In the genomic region with DNA sequence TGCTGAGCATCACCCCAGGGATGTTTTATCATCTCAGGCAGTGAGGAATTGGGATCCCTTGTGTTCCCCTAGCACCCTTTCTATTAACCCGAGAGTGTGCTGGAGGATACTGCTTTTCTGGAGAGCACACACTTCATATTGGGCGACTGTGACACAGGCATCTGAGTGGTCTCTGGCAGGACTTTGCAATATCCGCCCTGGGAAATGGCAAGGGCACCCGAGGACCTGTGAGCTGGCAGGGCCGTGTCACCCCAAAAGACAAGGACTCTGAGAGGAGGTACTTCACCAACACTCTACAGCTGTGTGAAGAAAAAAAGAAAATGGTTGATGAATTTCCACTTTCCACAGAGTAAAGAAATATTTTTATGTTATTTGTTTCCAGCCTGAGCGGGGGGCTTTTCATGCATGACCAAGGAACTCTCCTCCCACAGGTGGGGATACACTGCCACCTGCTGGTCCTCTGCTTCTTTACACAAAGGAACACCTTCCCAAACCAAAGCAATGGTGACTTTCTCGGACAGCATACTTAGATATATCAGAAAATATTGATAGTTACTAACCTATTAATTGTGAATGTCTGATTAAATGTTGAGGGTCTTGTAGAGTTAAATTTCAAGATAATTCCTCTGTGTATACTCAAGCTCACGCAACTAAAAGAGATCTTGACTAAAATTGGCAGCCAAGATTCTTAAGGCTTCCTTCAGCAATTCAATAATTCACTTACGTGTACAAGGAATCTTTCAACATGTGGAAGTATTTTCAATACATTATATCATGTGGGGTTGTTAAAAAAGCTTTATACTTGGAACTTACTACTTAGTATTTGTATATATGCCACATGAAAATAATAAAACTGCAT, we compare ENCODE assay signal across 9 cellular contexts. TPM values are rescaled to one million over a fixed set of nuclear protein-coding genes. Genes with fewer than 3 reads are reported as not detected.
DNase-seq lines count a peak whose midpoint lies in the region; ATAC-seq and TF ChIP-seq lines count a peak whose summit lies in the region.
"Had no signal": no experiment of that assay in that cellular context is flagged by ENCODE, and none has a peak within 500 bp of the region (broad histone marks: within the 10 kb centered on the region; RNA-seq: fewer than 3 reads in every experiment).

No MANE protein-coding gene starts in this region.

- H3F3A ChIP-seq in PC-9 (ENCODE audit: insufficient read depth, low read depth), result no peaks in the 10 kb centered on the region

- H3K36me3 ChIP-seq in PC-9 (ENCODE audit: low read depth) (no peaks in the 10 kb centered on the region), fibroblast of lung (ENCODE audit: control insufficient read depth, insufficient read depth, low read length) (no peaks in the 10 kb centered on the region), psoas muscle (ENCODE audit: insufficient read depth in 1 of 2, low read depth in 1 of 2) (no peaks in the 10 kb centered on the region)

- no peaks in the 10 kb centered on the region for H4K20me1 ChIP-seq in PC-9 (ENCODE audit: insufficient read depth)
- H4K20me1 ChIP-seq in fibroblast of lung (ENCODE audit: control insufficient read depth, extremely low read depth, insufficient read depth, low read length), result no peaks in the 10 kb centered on the region

- BruUV-seq in PC-9 (replicated peaks; lab: Mats Ljungman, UMichigan), result no TSS peak

- H3K4me3 ChIP-seq in PC-9 (no peak overlapping the region), fibroblast of lung (replicated peaks in 1 of 4; ENCODE audit: control extremely low read depth in 1 of 4, insufficient read depth in 1 of 4, low read depth in 3 of 4, low read length in 4 of 4) (no peak overlapping the region), psoas muscle (no peak overlapping the region)

- WGBS in psoas muscle, 3 donors, result 33 to 37% (median 34%) methylated on average over 9 of the region's 9 CpGs

- ATAC-seq in psoas muscle (peak in 1 of 4 donors; percentile 63), GM19452 (IDR thresholded peaks at IDR 0.05; ENCODE audit: unreplicated experiment) (no peak), HG03135 (IDR thresholded peaks at IDR 0.05; ENCODE audit: unreplicated experiment) (no peak)
- ATAC-seq: left colon had no signal

- peak; percentile 81 for DNase-seq in Ammon's horn (ENCODE audit: low spot score)
- peak; percentile 62 for DNase-seq in HT-29 (ENCODE audit: low spot score)
- peak in 1 of 2 experiments; percentile 27 for DNase-seq in PC-9
- DNase-seq in fibroblast of lung (ENCODE audit: low read depth in 2 of 2), result peak in 1 of 2 donors; percentile 6
- DNase-seq in psoas muscle, result peak; percentile 20 to 55

- POLR2A ChIA-PET in PC-9 (lab: Charles Lee; ENCODE audit: unreplicated experiment), result interaction anchor here (0.6 kb wide), 1 partner anchor 304 kb away, joined by 5 read pairs; no protein-coding TSS in a partner anchor

- intact Hi-C loops in PC-9 (cut with micrococcal nuclease; ENCODE audit: unreplicated experiment), result no loop called here
- intact Hi-C loops in psoas muscle (cut with DNase I), result loop anchor here (10.0 kb wide), 3 partner anchors 545 to 625 kb away; no protein-coding TSS in a partner anchor

- H3K4me2 ChIP-seq in PC-9, result no peak overlapping the region
- H3K4me2 ChIP-seq in fibroblast of lung (ENCODE audit: extremely low read depth, insufficient read depth, low read length), result no peak overlapping the region

- no peaks in the 10 kb centered on the region for H3K4me1 ChIP-seq in PC-9 (replicated peaks; ENCODE audit: insufficient read depth)
- no peaks in the 10 kb centered on the region for H3K4me1 ChIP-seq in fibroblast of lung (ENCODE audit: control insufficient read depth, extremely low read depth, insufficient read depth, low read length)
- H3K4me1 ChIP-seq in psoas muscle, result no peaks in the 10 kb centered on the region

- no peak overlapping the region for H3K9ac ChIP-seq in fibroblast of lung (ENCODE audit: insufficient read depth, low read length)

- H3K27ac ChIP-seq in PC-9 (no peak overlapping the region), fibroblast of lung (ENCODE audit: insufficient read depth, low read length) (no peak overlapping the region), psoas muscle (no peak overlapping the region)

- H3K27me3 ChIP-seq in PC-9 (ENCODE audit: insufficient read depth, low read depth), result no peaks in the 10 kb centered on the region
- no peaks in the 10 kb centered on the region for H3K27me3 ChIP-seq in fibroblast of lung (ENCODE audit: control insufficient read depth, insufficient read depth, low read length)
- no peaks in the 10 kb centered on the region for H3K27me3 ChIP-seq in psoas muscle (ENCODE audit: insufficient read depth in 3 of 3, low read length in 2 of 3)

- H3K9me2 ChIP-seq in PC-9 (ENCODE audit: insufficient read depth), result no peaks in the 10 kb centered on the region

- no peaks in the 10 kb centered on the region for H3K9me3 ChIP-seq in PC-9 (ENCODE audit: insufficient read depth, low read depth)
- no peaks in the 10 kb centered on the region for H3K9me3 ChIP-seq in fibroblast of lung (ENCODE audit: control insufficient read depth, insufficient read depth, low read depth, low read length)
- H3K9me3 ChIP-seq in psoas muscle, result no peaks in the 10 kb centered on the region

- H2AFZ ChIP-seq in PC-9, result no peak overlapping the region
- no peak overlapping the region for H2AFZ ChIP-seq in fibroblast of lung (ENCODE audit: low read length)

- TF ChIP-seq CTCF in GM12874 (IDR thresholded peaks at IDR 0.05; ENCODE audit: insufficient read depth, low read depth, low read length) (peak; percentile 74), PC-9 (conservative IDR thresholded peaks at IDR 0.05) (peak; percentile 91), fibroblast of lung (conservative IDR thresholded peaks at IDR 0.05 in 1 of 2, IDR thresholded peaks at IDR 0.05 in 1 of 2; ENCODE audit: low read depth in 1 of 2, low read length in 2 of 2) (peak; percentile 25 to 46), psoas muscle (IDR thresholded peaks at IDR 0.05) (peak; percentile 50)

- CTCF ChIA-PET in PC-9 (lab: Charles Lee), result interaction anchor here (0.6 kb wide), 2 partner anchors 69 to 629 kb away, joined by 3 read pairs; no protein-coding TSS in a partner anchor

- H3K79me2 ChIP-seq in PC-9 (ENCODE audit: low read depth) (no peaks in the 10 kb centered on the region), fibroblast of lung (ENCODE audit: control insufficient read depth, insufficient read depth, low read length) (no peaks in the 10 kb centered on the region)

RNA-seq across cellular contexts. Expression of a gene that starts 45.9 kb away (rescaled TPM):
- total RNA-seq in HT-29 (2014; rRNA removed; shearing (Covaris generic)), result not detected in 2 replicates
- total RNA-seq in PC-9 (2021) (not detected in 2 replicates), fibroblast of lung (not detected in 2 replicates), psoas muscle (not detected)
- polyA plus RNA-seq in fibroblast of lung (not detected in 2 replicates), psoas muscle (under 1 TPM in 1 of 3 donors, not detected in 2; 0.23 TPM)
- not detected in 2 replicates for polyA plus RNA-seq in fibroblast of lung (2012)
- polyA minus RNA-seq in fibroblast of lung (ENCODE audit: low replicate concordance), result not detected in 2 replicates
- total RNA-seq: left colon had no signal

Comparison
In these comparisons a context has a peak if more than half of its experiments do, and no peak if none do; other contexts are left out.
1. CTCF ChIP-seq: peak in every context shown above with its lines; median percentile 91 in PC-9; 74 in GM12874; 50 in psoas muscle; 36 in fibroblast of lung.